Comparison of ENCODE assay signal across 1 cellular context in the genomic region with DNA sequence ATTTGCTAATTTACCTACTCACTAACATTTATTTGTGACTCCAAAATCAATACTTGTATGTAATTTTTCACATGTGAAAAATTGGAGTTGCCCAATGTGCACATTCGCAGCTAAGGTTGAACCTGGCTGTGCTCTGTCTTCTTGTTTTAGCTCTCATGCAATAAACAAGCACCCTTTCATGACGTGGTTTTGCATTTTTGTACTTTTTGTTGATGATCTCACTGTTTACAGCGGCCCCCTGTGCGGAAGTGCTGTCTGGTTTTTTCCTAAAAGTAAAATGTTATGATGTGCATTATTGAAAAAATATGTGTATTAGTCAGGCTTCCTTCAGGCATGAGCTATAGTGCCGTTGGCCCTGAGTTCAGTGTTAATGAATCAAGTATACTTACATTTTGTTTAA.
TF ChIP-seq lines count a peak whose summit lies in the region.

No MANE protein-coding gene starts in this region.

TF ChIP-seq in IMR-90, 13 proteins besides CTCF, POLR2A, EP300 and RAD21 (continued from another document):
- no peak for TF ChIP-seq ELK1 (IDR thresholded peaks at IDR 0.05; ENCODE audit: borderline replicate concordance, low read depth, low read length)
- no peak for TF ChIP-seq MXI1 (IDR thresholded peaks at IDR 0.05; ENCODE audit: borderline replicate concordance, low read depth, low read length)
- TF ChIP-seq CHD1 (IDR thresholded peaks at IDR 0.05; ENCODE audit: low read depth, low read length), result no peak
- peak; percentile 93 for TF ChIP-seq CEBPB (IDR thresholded peaks at IDR 0.05; ENCODE audit: low read depth, low read length)
- peak; percentile 82 for TF ChIP-seq FOS (IDR thresholded peaks at IDR 0.05; ENCODE audit: low read depth, low read length)
- TF ChIP-seq MAFK (IDR thresholded peaks at IDR 0.05; ENCODE audit: low read depth, low read length), result peak; percentile 51; the same call in 1 of the 2 replicates
- no peak for TF ChIP-seq RCOR1 (IDR thresholded peaks at IDR 0.05; ENCODE audit: insufficient replicate concordance, low read length)
- no peak for TF ChIP-seq RFX5 (IDR thresholded peaks at IDR 0.05; ENCODE audit: low read depth, low read length)
- no peak for TF ChIP-seq SMC3 (IDR thresholded peaks at IDR 0.05; ENCODE audit: low read depth, low read length)
- TF ChIP-seq MAZ (IDR thresholded peaks at IDR 0.05; ENCODE audit: borderline replicate concordance, low read depth, low read length), result no peak
- TF ChIP-seq, protein P1, sequence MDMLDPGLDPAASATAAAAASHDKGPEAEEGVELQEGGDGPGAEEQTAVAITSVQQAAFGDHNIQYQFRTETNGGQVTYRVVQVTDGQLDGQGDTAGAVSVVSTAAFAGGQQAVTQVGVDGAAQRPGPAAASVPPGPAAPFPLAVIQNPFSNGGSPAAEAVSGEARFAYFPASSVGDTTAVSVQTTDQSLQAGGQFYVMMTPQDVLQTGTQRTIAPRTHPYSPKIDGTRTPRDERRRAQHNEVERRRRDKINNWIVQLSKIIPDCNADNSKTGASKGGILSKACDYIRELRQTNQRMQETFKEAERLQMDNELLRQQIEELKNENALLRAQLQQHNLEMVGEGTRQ (IDR thresholded peaks at IDR 0.05; ENCODE audit: low read depth, low read length), result no peak
